10 cellular contexts compared by ENCODE assay signal in genomic region chr2:3349211-3349693, GRCh38. TPM values are rescaled to one million over a fixed set of nuclear protein-coding genes. Genes with fewer than 3 reads are reported as not detected.
A peak's percentile ranks its signal among the peaks of the same experiment; 100 is the strongest.
DNase-seq lines count a peak whose midpoint lies in the region; ATAC-seq and TF ChIP-seq lines count a peak whose summit lies in the region.
"Had no signal": no experiment of that assay in that cellular context is flagged by ENCODE, and none has a peak within 500 bp of the region (broad histone marks: within the 10 kb centered on the region; RNA-seq: fewer than 3 reads in every experiment).

No MANE protein-coding gene starts in this region.

- H3K4me3 ChIP-seq in A673 (ENCODE audit: low read depth, low read length, poor library complexity, severe bottlenecking) = no peak overlapping the region
- H3K4me3 ChIP-seq in mesenchymal stem cell (ENCODE audit: insufficient read depth in 1 of 2, low read depth in 1 of 2, low read length in 2 of 2) = peak overlapping the region in 1 of 2 experiments; percentile 37

- H3K4me2 ChIP-seq in mesenchymal stem cell (ENCODE audit: low read length, poor library complexity, severe bottlenecking) = no peak overlapping the region

- no peaks in the 10 kb centered on the region for H3K27me3 ChIP-seq in A673 (replicated peaks; ENCODE audit: insufficient read depth, low read depth, low read length, poor library complexity)
- no peaks in the 10 kb centered on the region for H3K27me3 ChIP-seq in mesenchymal stem cell (ENCODE audit: control insufficient read depth in 1 of 2, insufficient read depth in 1 of 2, low read length in 2 of 2)

- ATAC-seq in HG03175 (IDR thresholded peaks at IDR 0.05; ENCODE audit: unreplicated experiment) = no peak
- ATAC-seq in HG03439 (IDR thresholded peaks at IDR 0.05; ENCODE audit: unreplicated experiment) = no peak
- ATAC-seq: stimulated activated memory B cell treated with anti-CD40 and anti-IgM and Interleukin-4, amounts not matched to agents 10 μg/mL and 1 μg/mL and 100 μg/mL, for 72 hours had no signal

- CTCF ChIA-PET in A673 (lab: Charles Lee) = no interaction called here

- H2BK5ac ChIP-seq in mesenchymal stem cell (ENCODE audit: low read depth, low read length, poor library complexity, severe bottlenecking) = no peak overlapping the region

- H4K91ac ChIP-seq in mesenchymal stem cell (ENCODE audit: low read length) = no peak overlapping the region

- no peak overlapping the region for H2BK120ac ChIP-seq in mesenchymal stem cell (ENCODE audit: low read depth, low read length)

- intact Hi-C loops in A673 (cut with micrococcal nuclease; ENCODE audit: unreplicated experiment) = no loop called here

- peaks cover 33% of the 10 kb centered on the region for H3K79me1 ChIP-seq in mesenchymal stem cell (replicated peaks; ENCODE audit: low read length, poor library complexity, severe bottlenecking)

- 95% methylated on average over 13 of the region's 13 CpGs for WGBS in mesenchymal stem cell

- peak overlapping the region; percentile 22 for H3K9ac ChIP-seq in mesenchymal stem cell (ENCODE audit: low read length)

- H3K18ac ChIP-seq in mesenchymal stem cell (ENCODE audit: low read depth in 1 of 2, low read length in 2 of 2) = no peak overlapping the region

- H3K14ac ChIP-seq in mesenchymal stem cell (ENCODE audit: low read length in 2 of 2) = no peak overlapping the region

- H2AFZ ChIP-seq in mesenchymal stem cell (ENCODE audit: low read depth, low read length) = no peak overlapping the region

- no peaks in the 10 kb centered on the region for H3K9me3 ChIP-seq in A673 (ENCODE audit: low read depth, low read length, poor library complexity, severe bottlenecking)
- H3K9me3 ChIP-seq in mesenchymal stem cell (ENCODE audit: control insufficient read depth, low read length) = peaks cover 3% of the 10 kb centered on the region

- no peak overlapping the region for H2AK5ac ChIP-seq in mesenchymal stem cell (ENCODE audit: low read length, severe bottlenecking)

- H3K27ac ChIP-seq in A673 (ENCODE audit: low read depth, low read length, poor library complexity, severe bottlenecking) (no peak overlapping the region), mesenchymal stem cell (ENCODE audit: low read length, poor library complexity, severe bottlenecking) (no peak overlapping the region)

- H2BK15ac ChIP-seq in mesenchymal stem cell (ENCODE audit: low read depth, poor library complexity, severe bottlenecking) = no peak overlapping the region

- DNase-seq in A673 (ENCODE audit: low spot score) (peak; percentile 10), NCI-H1417 treated with DMSO at 0.1 percent for 48 hours (lab: John Stamatoyannopoulos, UW) (peak; percentile 44), cerebellar cortex (ENCODE audit: low spot score) (peak; percentile 80), mesenchymal stem cell (no peak), GDM1 (lab: John Stamatoyannopoulos, UW) (no peak), DMS114 treated with DMSO at 0.1 percent for 48 hours (lab: John Stamatoyannopoulos, UW; ENCODE audit: unreplicated experiment) (no peak)
- DNase-seq: NCI-H1436 had no signal

- no peak overlapping the region for H2BK12ac ChIP-seq in mesenchymal stem cell (ENCODE audit: low read length in 2 of 2)

- no peak overlapping the region for H3K4ac ChIP-seq in mesenchymal stem cell (ENCODE audit: low read depth in 1 of 2, low read length in 2 of 2)

- peak overlapping the region; percentile 53 for H4K8ac ChIP-seq in mesenchymal stem cell (ENCODE audit: low read length)

- POLR2A ChIA-PET in A673 (lab: Charles Lee; ENCODE audit: low non-redundant PET) = no interaction called here

- peaks cover 11% of the 10 kb centered on the region for H3K36me3 ChIP-seq in A673 (ENCODE audit: insufficient read depth, low read length, poor library complexity, severe bottlenecking)
- H3K36me3 ChIP-seq in mesenchymal stem cell (ENCODE audit: control insufficient read depth in 1 of 2, insufficient read depth in 2 of 2, low read depth in 1 of 2, low read length in 2 of 2) = peaks cover 24 to 38% of the 10 kb centered on the region in 2 experiments

- H3K4me1 ChIP-seq in A673 (ENCODE audit: insufficient read depth, low read length, poor library complexity, severe bottlenecking) (no peaks in the 10 kb centered on the region), mesenchymal stem cell (ENCODE audit: control insufficient read depth, insufficient read depth, low read depth, low read length) (peaks cover 3% of the 10 kb centered on the region)

- peak overlapping the region in 1 of 2 experiments; percentile 28 for H3K23ac ChIP-seq in mesenchymal stem cell (ENCODE audit: low read length in 2 of 2)

- TF ChIP-seq CTCF in A673 (conservative IDR thresholded peaks at IDR 0.05; ENCODE audit: low read depth, low read length) = no peak

- no TSS peak for BruUV-seq in A673 (replicated peaks; lab: Mats Ljungman, UMichigan)

RNA-seq across cellular contexts. Expression of gene EIPR1, which starts 28.4 kb away (rescaled TPM):
- total RNA-seq in A673 (2021) = 37.0 and 41.7 TPM in 2 replicates
- 17.5 TPM for polyA plus RNA-seq in mesenchymal stem cell (2013, experiment 1 of 2)
- 16.9 TPM for polyA plus RNA-seq in mesenchymal stem cell (2013, experiment 2 of 2)

RNA-seq across cellular contexts. Expression of gene TRAPPC12, which starts 30.2 kb away (rescaled TPM):
- 91.1 and 94.4 TPM in 2 replicates for total RNA-seq in A673 (2021)
- polyA plus RNA-seq in mesenchymal stem cell (2013, experiment 1 of 2) = 44.7 TPM
- polyA plus RNA-seq in mesenchymal stem cell (2013, experiment 2 of 2) = 46.6 TPM

Comparison
In these comparisons a context has a peak if more than half of its experiments do, and no peak if none do; other contexts are left out.
1. DNase-seq: peak in A673 (single experiment), NCI-H1417 treated with DMSO at 0.1 percent for 48 hours (single experiment) and cerebellar cortex (single experiment); none in mesenchymal stem cell (single experiment), GDM1 (single experiment) and DMS114 treated with DMSO at 0.1 percent for 48 hours (single experiment).